Comparison of ENCODE assay signal across 1 cellular context in the genomic region with DNA sequence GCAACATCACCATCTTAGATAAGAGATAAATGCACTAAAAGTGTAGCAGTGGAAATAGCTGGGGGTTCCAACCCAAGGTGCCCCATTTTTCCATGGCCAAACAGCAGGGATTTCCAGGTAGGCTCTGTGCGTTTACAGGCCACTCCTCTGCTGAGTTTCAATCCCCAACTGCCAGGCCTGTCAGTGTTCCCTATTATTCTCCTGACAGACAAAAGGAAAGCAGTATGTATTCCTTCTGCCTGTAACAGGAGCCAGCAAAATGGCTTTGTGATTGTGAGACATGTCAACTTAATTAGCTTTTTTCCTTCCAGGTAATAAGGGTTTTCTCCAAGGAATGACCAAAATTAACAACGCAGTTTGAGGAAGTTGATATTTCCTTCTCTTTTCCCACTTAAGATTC.
TF ChIP-seq lines count a peak whose summit lies in the region.

No MANE protein-coding gene starts in this region.

TF ChIP-seq in GM23338, 12 proteins besides CTCF, POLR2A, EP300 and RAD21 (continued from another document):
- TF ChIP-seq, protein P1, sequence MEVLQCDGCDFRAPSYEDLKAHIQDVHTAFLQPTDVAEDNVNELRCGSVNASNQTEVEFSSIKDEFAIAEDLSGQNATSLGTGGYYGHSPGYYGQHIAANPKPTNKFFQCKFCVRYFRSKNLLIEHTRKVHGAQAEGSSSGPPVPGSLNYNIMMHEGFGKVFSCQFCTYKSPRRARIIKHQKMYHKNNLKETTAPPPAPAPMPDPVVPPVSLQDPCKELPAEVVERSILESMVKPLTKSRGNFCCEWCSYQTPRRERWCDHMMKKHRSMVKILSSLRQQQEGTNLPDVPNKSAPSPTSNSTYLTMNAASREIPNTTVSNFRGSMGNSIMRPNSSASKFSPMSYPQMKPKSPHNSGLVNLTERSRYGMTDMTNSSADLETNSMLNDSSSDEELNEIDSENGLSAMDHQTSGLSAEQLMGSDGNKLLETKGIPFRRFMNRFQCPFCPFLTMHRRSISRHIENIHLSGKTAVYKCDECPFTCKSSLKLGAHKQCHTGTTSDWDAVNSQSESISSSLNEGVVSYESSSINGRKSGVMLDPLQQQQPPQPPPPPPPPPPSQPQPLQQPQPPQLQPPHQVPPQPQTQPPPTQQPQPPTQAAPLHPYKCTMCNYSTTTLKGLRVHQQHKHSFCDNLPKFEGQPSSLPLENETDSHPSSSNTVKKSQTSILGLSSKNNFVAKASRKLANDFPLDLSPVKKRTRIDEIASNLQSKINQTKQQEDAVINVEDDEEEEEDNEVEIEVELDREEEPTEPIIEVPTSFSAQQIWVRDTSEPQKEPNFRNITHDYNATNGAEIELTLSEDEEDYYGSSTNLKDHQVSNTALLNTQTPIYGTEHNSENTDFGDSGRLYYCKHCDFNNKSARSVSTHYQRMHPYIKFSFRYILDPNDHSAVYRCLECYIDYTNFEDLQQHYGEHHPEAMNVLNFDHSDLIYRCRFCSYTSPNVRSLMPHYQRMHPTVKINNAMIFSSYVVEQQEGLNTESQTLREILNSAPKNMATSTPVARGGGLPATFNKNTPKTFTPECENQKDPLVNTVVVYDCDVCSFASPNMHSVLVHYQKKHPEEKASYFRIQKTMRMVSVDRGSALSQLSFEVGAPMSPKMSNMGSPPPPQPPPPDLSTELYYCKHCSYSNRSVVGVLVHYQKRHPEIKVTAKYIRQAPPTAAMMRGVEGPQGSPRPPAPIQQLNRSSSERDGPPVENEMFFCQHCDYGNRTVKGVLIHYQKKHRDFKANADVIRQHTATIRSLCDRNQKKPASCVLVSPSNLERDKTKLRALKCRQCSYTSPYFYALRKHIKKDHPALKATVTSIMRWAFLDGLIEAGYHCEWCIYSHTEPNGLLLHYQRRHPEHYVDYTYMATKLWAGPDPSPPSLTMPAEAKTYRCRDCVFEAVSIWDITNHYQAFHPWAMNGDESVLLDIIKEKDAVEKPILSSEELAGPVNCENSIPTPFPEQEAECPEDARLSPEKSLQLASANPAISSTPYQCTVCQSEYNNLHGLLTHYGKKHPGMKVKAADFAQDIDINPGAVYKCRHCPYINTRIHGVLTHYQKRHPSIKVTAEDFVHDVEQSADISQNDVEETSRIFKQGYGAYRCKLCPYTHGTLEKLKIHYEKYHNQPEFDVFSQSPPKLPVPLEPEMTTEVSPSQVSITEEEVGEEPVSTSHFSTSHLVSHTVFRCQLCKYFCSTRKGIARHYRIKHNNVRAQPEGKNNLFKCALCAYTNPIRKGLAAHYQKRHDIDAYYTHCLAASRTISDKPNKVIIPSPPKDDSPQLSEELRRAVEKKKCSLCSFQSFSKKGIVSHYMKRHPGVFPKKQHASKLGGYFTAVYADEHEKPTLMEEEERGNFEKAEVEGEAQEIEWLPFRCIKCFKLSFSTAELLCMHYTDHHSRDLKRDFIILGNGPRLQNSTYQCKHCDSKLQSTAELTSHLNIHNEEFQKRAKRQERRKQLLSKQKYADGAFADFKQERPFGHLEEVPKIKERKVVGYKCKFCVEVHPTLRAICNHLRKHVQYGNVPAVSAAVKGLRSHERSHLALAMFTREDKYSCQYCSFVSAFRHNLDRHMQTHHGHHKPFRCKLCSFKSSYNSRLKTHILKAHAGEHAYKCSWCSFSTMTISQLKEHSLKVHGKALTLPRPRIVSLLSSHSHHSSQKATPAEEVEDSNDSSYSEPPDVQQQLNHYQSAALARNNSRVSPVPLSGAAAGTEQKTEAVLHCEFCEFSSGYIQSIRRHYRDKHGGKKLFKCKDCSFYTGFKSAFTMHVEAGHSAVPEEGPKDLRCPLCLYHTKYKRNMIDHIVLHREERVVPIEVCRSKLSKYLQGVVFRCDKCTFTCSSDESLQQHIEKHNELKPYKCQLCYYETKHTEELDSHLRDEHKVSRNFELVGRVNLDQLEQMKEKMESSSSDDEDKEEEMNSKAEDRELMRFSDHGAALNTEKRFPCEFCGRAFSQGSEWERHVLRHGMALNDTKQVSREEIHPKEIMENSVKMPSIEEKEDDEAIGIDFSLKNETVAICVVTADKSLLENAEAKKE (CRISPR knock-in tag; IDR thresholded peaks at IDR 0.05): no peak
- TF ChIP-seq ZNF114 (CRISPR knock-in tag; IDR thresholded peaks at IDR 0.05): no peak
